ENCODE assay signal across 15 cellular contexts in the genomic region with DNA sequence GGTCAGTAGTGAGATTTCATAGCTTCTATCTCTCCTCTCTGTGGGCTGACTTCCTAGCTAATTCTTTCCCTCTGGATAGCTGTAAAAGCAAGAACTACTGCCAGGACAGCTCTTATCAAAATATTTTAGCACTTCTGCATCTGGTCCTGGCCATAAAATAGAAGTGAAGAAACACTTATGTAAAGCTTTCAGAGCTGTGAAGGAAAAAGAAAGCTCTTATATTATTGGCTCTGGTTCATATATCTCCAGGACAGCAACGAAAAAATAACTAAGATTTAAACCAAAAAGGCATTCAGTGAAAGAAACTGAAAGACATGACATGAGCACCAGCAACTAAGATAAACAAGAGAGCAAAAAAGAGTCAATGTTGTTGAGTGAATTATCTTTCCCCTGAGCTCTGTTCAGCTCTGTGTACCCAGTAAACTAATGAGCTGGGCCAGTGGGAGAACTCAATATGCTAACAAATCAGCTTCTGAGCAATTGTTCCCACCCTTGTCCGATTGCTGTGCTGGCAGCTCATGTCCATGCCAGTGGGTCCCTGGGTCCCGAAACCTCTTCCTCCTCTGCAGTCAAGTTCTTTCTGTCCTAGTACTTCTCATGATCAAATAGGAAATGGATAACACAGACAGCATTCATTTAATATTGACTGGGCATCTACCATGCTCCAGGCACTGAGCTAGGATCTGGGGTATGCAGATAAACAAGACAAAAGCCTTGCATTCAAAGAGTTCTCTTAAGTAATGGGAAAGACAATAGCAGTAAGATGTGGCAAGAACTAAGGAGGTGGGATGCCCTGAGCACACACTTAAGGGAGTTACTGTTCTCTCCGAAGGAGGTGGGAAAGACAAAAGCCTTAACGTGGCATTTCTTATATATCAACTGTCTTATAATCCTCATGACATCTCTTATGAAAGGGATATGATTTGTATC.
"Had no signal": no experiment of that assay in that cellular context is flagged by ENCODE, and none has a peak within 500 bp of the region (broad histone marks: within the 10 kb centered on the region; RNA-seq: fewer than 3 reads in every experiment).

No MANE protein-coding gene starts in this region.

- H3K9me3 Mint-ChIP-seq: activated T-cell treated with anti-CD3 and anti-CD28 coated beads, Interleukin-2, amount 50 U/mL, for 4 hours had no signal

- H3K27ac ChIP-seq: body of pancreas, esophagus squamous epithelium, stomach, thyroid gland had no signal

- H3K4me1 ChIP-seq: esophagus squamous epithelium, stomach, thyroid gland had no signal

- H3K4me3 ChIP-seq: body of pancreas, esophagus squamous epithelium, stomach, thyroid gland had no signal

- ATAC-seq: activated naive CD4-positive, alpha-beta T cell treated with anti-CD3 and anti-CD28 coated beads, Interleukin-2, amount 50 U/mL, for 72 hours; activated T-cell treated with anti-CD3 and anti-CD28 coated beads, Interleukin-2, amount 50 U/mL, for 4 hours; body of pancreas; natural killer cell had no signal

- DNase-seq: activated CD4-positive, alpha-beta T cell treated with anti-CD3 and anti-CD28 coated beads for 1 hour; activated CD4-positive, alpha-beta T cell treated with anti-CD3 and anti-CD28 coated beads, Interleukin-2, amount 50 U/mL, for 48 hours; activated effector memory CD4-positive, alpha-beta T cell treated with anti-CD3 and anti-CD28 coated beads, Interleukin-2, amount 50 U/mL, for 16 hours; activated T-cell treated with anti-CD3 and anti-CD28 coated beads, Interleukin-2, amount 50 U/mL, for 4 hours; amniotic stem cell; body of pancreas; dermis blood vessel endothelial cell; esophagus squamous epithelium; kidney glomerular epithelial cell; natural killer cell; occipital lobe; stomach; SW 1271; thyroid gland had no signal

- H3K36me3 Mint-ChIP-seq: natural killer cell had no signal

- H3K4me3 Mint-ChIP-seq: activated T-cell treated with anti-CD3 and anti-CD28 coated beads, Interleukin-2, amount 50 U/mL, for 4 hours; natural killer cell had no signal

- H3K36me3 ChIP-seq: esophagus squamous epithelium, stomach, thyroid gland had no signal

- H3K4me1 Mint-ChIP-seq: natural killer cell had no signal

- H3K27me3 ChIP-seq: body of pancreas, stomach, thyroid gland had no signal

- H3K9me3 ChIP-seq: body of pancreas, esophagus squamous epithelium, stomach, thyroid gland had no signal

- H3K27ac Mint-ChIP-seq: activated naive CD4-positive, alpha-beta T cell treated with anti-CD3 and anti-CD28 coated beads, Interleukin-2, amount 50 U/mL, for 72 hours; natural killer cell had no signal
